13 cellular contexts compared by ENCODE assay signal in genomic region chr4:173159791-173160190, GRCh38. TPM values are rescaled to one million over a fixed set of nuclear protein-coding genes. Genes with fewer than 3 reads are reported as not detected.
DNase-seq lines count a peak whose midpoint lies in the region; ATAC-seq and TF ChIP-seq lines count a peak whose summit lies in the region.
"Had no signal": no experiment of that assay in that cellular context is flagged by ENCODE, and none has a peak within 500 bp of the region (broad histone marks: within the 10 kb centered on the region; RNA-seq: fewer than 3 reads in every experiment).

No MANE protein-coding gene starts in this region.

- no peaks in the 10 kb centered on the region for H3K27me3 Mint-ChIP-seq in WTC11 (ENCODE audit: low read depth)
- H3K27me3 Mint-ChIP-seq: CD8-positive, alpha-beta memory T cell had no signal

- H3K4me3 ChIP-seq in HEK293 (ENCODE audit: low read depth, low read length), result no peak overlapping the region
- H3K4me3 ChIP-seq: A549, BLaER1 had no signal

- H3K36me3 ChIP-seq in HEK293 (ENCODE audit: control insufficient read depth in 2 of 2, insufficient read depth in 1 of 2, low read length in 2 of 2), result no peaks in the 10 kb centered on the region

- CTCF ChIA-PET in HEK293 (lab: Yijun Ruan, JAX), result no interaction called here
- CTCF ChIA-PET in WTC11 (lab: Charles Lee), result interaction anchor here (1.0 kb wide), 1 partner anchor 142 kb away, joined by 3 read pairs; no protein-coding TSS in a partner anchor

- no peaks in the 10 kb centered on the region for H3K9me3 ChIP-seq in HEK293 (ENCODE audit: control insufficient read depth, insufficient read depth, low read depth, low read length)
- H3K9me3 ChIP-seq: A549, BLaER1, Caco-2 had no signal

- H3K4me3 Mint-ChIP-seq in WTC11, result no peak overlapping the region
- H3K4me3 Mint-ChIP-seq: CD8-positive, alpha-beta memory T cell had no signal

- POLR2A ChIA-PET in HEK293 (lab: Yijun Ruan, JAX), result no interaction called here
- POLR2A ChIA-PET in WTC11 (lab: Charles Lee), result interaction anchor here (0.7 kb wide), 1 partner anchor 7 kb away, joined by 3 read pairs; no protein-coding TSS in a partner anchor

- H3K36me3 Mint-ChIP-seq in WTC11, result peaks cover 8% of the 10 kb centered on the region

- no peak overlapping the region for H3K27ac ChIP-seq in HEK293 (ENCODE audit: extremely low read depth, low read depth, low read length)
- H3K27ac ChIP-seq: A549, BLaER1 had no signal

- H3K4me1 Mint-ChIP-seq in WTC11, result peaks cover 3% of the 10 kb centered on the region
- H3K4me1 Mint-ChIP-seq: CD8-positive, alpha-beta memory T cell had no signal

- peak overlapping the region; percentile 24; the same call in 1 of the 2 replicates for H3K27ac Mint-ChIP-seq in WTC11

- TF ChIP-seq CTCF in HEK293 (tag by site-specific recombination; IDR thresholded peaks at IDR 0.05) (no peak), WTC11 (IDR thresholded peaks at IDR 0.05) (no peak)

- no peaks in the 10 kb centered on the region for H3K4me1 ChIP-seq in HEK293 (ENCODE audit: control insufficient read depth, insufficient read depth, low read length)
- H3K4me1 ChIP-seq: A549, BLaER1, Caco-2 had no signal

- H3K9me3 Mint-ChIP-seq in WTC11, result no peaks in the 10 kb centered on the region
- H3K9me3 Mint-ChIP-seq: CD8-positive, alpha-beta memory T cell had no signal

- ATAC-seq in WTC11, result no peak
- ATAC-seq in HG03460 (IDR thresholded peaks at IDR 0.05; ENCODE audit: unreplicated experiment), result no peak
- no peak for ATAC-seq in HG03159 (IDR thresholded peaks at IDR 0.05; ENCODE audit: unreplicated experiment)
- ATAC-seq: A549 had no signal

- DNase-seq in WTC11 (ENCODE audit: low spot score), result no peak
- DNase-seq in hepatic stellate cell (ENCODE audit: low spot score), result peak; percentile 16
- no peak for DNase-seq in AML-193 (lab: John Stamatoyannopoulos, UW)
- DNase-seq: Caco-2; CD8-positive, alpha-beta memory T cell; DND-41; GF-D8; HCEC 1CT had no signal

TF ChIP-seq in HEK293, 187 proteins besides CTCF, POLR2A, EP300 and RAD21 (continues in another document):
- no peak for TF ChIP-seq ZBTB6 (tag by site-specific recombination; IDR thresholded peaks at IDR 0.05)
- TF ChIP-seq PRDM10 (tag by site-specific recombination; IDR thresholded peaks at IDR 0.05), result 0 out of 2 replicates have a peak, but pooled peaks have one; percentile 43

TF ChIP-seq in WTC11, 78 proteins besides CTCF, POLR2A, EP300 and RAD21:
- TF ChIP-seq OVOL2 (CRISPR knock-in tag; IDR thresholded peaks at IDR 0.05; ENCODE audit: borderline replicate concordance), result no peak
- TF ChIP-seq MYBL2 (CRISPR knock-in tag; IDR thresholded peaks at IDR 0.05), result no peak
- TF ChIP-seq ESRRA (CRISPR knock-in tag; IDR thresholded peaks at IDR 0.05; ENCODE audit: borderline replicate concordance), result no peak
- no peak for TF ChIP-seq ELF4 (CRISPR knock-in tag; IDR thresholded peaks at IDR 0.05; ENCODE audit: low read depth)
- no peak for TF ChIP-seq KAT7 (CRISPR knock-in tag; IDR thresholded peaks at IDR 0.05; ENCODE audit: borderline replicate concordance)
- TF ChIP-seq NFYB (CRISPR knock-in tag; conservative IDR thresholded peaks at IDR 0.05; ENCODE audit: low read depth), result no peak
- no peak for TF ChIP-seq ZSCAN18 (CRISPR knock-in tag; IDR thresholded peaks at IDR 0.05)
- no peak for TF ChIP-seq USF1 (CRISPR knock-in tag; IDR thresholded peaks at IDR 0.05)
- TF ChIP-seq, protein P1, sequence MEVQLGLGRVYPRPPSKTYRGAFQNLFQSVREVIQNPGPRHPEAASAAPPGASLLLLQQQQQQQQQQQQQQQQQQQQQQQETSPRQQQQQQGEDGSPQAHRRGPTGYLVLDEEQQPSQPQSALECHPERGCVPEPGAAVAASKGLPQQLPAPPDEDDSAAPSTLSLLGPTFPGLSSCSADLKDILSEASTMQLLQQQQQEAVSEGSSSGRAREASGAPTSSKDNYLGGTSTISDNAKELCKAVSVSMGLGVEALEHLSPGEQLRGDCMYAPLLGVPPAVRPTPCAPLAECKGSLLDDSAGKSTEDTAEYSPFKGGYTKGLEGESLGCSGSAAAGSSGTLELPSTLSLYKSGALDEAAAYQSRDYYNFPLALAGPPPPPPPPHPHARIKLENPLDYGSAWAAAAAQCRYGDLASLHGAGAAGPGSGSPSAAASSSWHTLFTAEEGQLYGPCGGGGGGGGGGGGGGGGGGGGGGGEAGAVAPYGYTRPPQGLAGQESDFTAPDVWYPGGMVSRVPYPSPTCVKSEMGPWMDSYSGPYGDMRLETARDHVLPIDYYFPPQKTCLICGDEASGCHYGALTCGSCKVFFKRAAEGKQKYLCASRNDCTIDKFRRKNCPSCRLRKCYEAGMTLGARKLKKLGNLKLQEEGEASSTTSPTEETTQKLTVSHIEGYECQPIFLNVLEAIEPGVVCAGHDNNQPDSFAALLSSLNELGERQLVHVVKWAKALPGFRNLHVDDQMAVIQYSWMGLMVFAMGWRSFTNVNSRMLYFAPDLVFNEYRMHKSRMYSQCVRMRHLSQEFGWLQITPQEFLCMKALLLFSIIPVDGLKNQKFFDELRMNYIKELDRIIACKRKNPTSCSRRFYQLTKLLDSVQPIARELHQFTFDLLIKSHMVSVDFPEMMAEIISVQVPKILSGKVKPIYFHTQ (CRISPR knock-in tag; IDR thresholded peaks at IDR 0.05), result no peak
- TF ChIP-seq, protein P2, sequence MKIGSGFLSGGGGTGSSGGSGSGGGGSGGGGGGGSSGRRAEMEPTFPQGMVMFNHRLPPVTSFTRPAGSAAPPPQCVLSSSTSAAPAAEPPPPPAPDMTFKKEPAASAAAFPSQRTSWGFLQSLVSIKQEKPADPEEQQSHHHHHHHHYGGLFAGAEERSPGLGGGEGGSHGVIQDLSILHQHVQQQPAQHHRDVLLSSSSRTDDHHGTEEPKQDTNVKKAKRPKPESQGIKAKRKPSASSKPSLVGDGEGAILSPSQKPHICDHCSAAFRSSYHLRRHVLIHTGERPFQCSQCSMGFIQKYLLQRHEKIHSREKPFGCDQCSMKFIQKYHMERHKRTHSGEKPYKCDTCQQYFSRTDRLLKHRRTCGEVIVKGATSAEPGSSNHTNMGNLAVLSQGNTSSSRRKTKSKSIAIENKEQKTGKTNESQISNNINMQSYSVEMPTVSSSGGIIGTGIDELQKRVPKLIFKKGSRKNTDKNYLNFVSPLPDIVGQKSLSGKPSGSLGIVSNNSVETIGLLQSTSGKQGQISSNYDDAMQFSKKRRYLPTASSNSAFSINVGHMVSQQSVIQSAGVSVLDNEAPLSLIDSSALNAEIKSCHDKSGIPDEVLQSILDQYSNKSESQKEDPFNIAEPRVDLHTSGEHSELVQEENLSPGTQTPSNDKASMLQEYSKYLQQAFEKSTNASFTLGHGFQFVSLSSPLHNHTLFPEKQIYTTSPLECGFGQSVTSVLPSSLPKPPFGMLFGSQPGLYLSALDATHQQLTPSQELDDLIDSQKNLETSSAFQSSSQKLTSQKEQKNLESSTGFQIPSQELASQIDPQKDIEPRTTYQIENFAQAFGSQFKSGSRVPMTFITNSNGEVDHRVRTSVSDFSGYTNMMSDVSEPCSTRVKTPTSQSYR (CRISPR knock-in tag; IDR thresholded peaks at IDR 0.05), result no peak
- no peak for TF ChIP-seq GTF2I (CRISPR knock-in tag; conservative IDR thresholded peaks at IDR 0.05)
- TF ChIP-seq ZNF317 (CRISPR knock-in tag; IDR thresholded peaks at IDR 0.05; ENCODE audit: borderline replicate concordance, low read depth), result no peak
- TF ChIP-seq NFATC4 (CRISPR knock-in tag; IDR thresholded peaks at IDR 0.05), result no peak

RNA-seq across cellular contexts. Expression of gene GALNT7, which starts 8.8 kb away (rescaled TPM):
- total RNA-seq in WTC11 (2021), result 79.9 to 86.9 TPM (median 82.8 TPM) in 3 replicates
